9 cellular contexts compared by ENCODE assay signal in genomic region chr9:128093016-128093415, GRCh38. TPM values are rescaled to one million over a fixed set of nuclear protein-coding genes. Genes with fewer than 3 reads are reported as not detected.
DNase-seq lines count a peak whose midpoint lies in the region; ATAC-seq and TF ChIP-seq lines count a peak whose summit lies in the region.
"Had no signal": no experiment of that assay in that cellular context is flagged by ENCODE, and none has a peak within 500 bp of the region (broad histone marks: within the 10 kb centered on the region; RNA-seq: fewer than 3 reads in every experiment).

No MANE protein-coding gene starts in this region.

- peaks cover 56% of the 10 kb centered on the region for H3K4me1 Mint-ChIP-seq in T-helper 2 cell treated with Interferon-gamma antibody and Interleukin-4, amounts not matched to agents 5 μg/mL and 100 μg/mL, for 36 hours (ENCODE audit: low read depth)

- H3K36me3 Mint-ChIP-seq in T-helper 2 cell treated with Interferon-gamma antibody and Interleukin-4, amounts not matched to agents 5 μg/mL and 100 μg/mL, for 36 hours (ENCODE audit: low read depth), result peaks cover 13% of the 10 kb centered on the region

- H3K4me3 Mint-ChIP-seq in T-helper 2 cell treated with Interferon-gamma antibody and Interleukin-4, amounts not matched to agents 5 μg/mL and 100 μg/mL, for 36 hours, result peak overlapping the region; percentile 27

- intact Hi-C loops in right lobe of liver (cut with DNase I) (no loop called here), sciatic nerve (cut with DNase I) (no loop called here)

- peak overlapping the region in 2 of 3 donors; percentile 57 to 61 for H3K27ac ChIP-seq in right lobe of liver

- H3K27me3 ChIP-seq in adipocyte (replicated peaks; ENCODE audit: control insufficient read depth, insufficient read depth, low read length) (no peaks in the 10 kb centered on the region), right lobe of liver (no peaks in the 10 kb centered on the region)

- H3K4me1 ChIP-seq in adipocyte (ENCODE audit: control insufficient read depth, insufficient read depth, low read length), result peaks cover 48% of the 10 kb centered on the region
- H3K4me1 ChIP-seq in right lobe of liver, result peaks cover 0 to 43% (median 15%) of the 10 kb centered on the region in 4 donors

- peak overlapping the region; percentile 76 for H3K4me3 ChIP-seq in adipocyte (ENCODE audit: low read length)
- no peak overlapping the region for H3K4me3 ChIP-seq in right lobe of liver

- TF ChIP-seq CTCF in right lobe of liver (IDR thresholded peaks at IDR 0.05), result no peak

- no peaks in the 10 kb centered on the region for H3K9me3 ChIP-seq in adipocyte (ENCODE audit: control insufficient read depth, low read length)
- no peaks in the 10 kb centered on the region for H3K9me3 ChIP-seq in right lobe of liver

- H3K27ac Mint-ChIP-seq in T-helper 2 cell treated with Interferon-gamma antibody and Interleukin-4, amounts not matched to agents 5 μg/mL and 100 μg/mL, for 36 hours, result peak overlapping the region; percentile 85

- H3K36me3 ChIP-seq in adipocyte (ENCODE audit: control insufficient read depth, insufficient read depth, low read length, severe bottlenecking) (no peaks in the 10 kb centered on the region), right lobe of liver (no peaks in the 10 kb centered on the region)

- H3K9ac ChIP-seq in adipocyte (ENCODE audit: low read length), result peak overlapping the region; percentile 74

- no peaks in the 10 kb centered on the region for H3K9me3 Mint-ChIP-seq in T-helper 2 cell treated with Interferon-gamma antibody and Interleukin-4, amounts not matched to agents 5 μg/mL and 100 μg/mL, for 36 hours

- TF ChIP-seq POLR2A in right lobe of liver (IDR thresholded peaks at IDR 0.05), result no peak

- no peak for ATAC-seq in right lobe of liver
- ATAC-seq in sciatic nerve, result no peak

- 62% methylated on average over 4 of the region's 4 CpGs for WGBS in right lobe of liver (ENCODE audit: insufficient coverage, low coverage, low lambda C conversion rate, missing lambda C conversion rate)

- DNase-seq in T-helper 2 cell treated with Interferon-gamma antibody and Interleukin-4, amounts not matched to agents 5 μg/mL and 100 μg/mL, for 36 hours (ENCODE audit: low spot score), result no peak
- DNase-seq in T-helper 2 cell, result no peak
- no peak for DNase-seq in adipocyte (ENCODE audit: low read depth)
- no peak for DNase-seq in right lobe of liver
- peak; percentile 20 for DNase-seq in superior temporal gyrus (ENCODE audit: extremely low spot score)
- no peak for DNase-seq in sciatic nerve (ENCODE audit: low spot score)
- no peak for DNase-seq in foreskin melanocyte
- DNase-seq in NCI-H510A (lab: John Stamatoyannopoulos, UW), result no peak
- DNase-seq: NCI-H345 had no signal

- no peaks in the 10 kb centered on the region for H3K27me3 Mint-ChIP-seq in T-helper 2 cell treated with Interferon-gamma antibody and Interleukin-4, amounts not matched to agents 5 μg/mL and 100 μg/mL, for 36 hours (ENCODE audit: low read depth)

RNA-seq across cellular contexts. Expression of gene SLC25A25, which starts 25.0 kb away (rescaled TPM):
- total RNA-seq in right lobe of liver, result 10 to 100 TPM; 21.2 to 81.5 (median 53.3) TPM
- 21.0 TPM for total RNA-seq in sciatic nerve

RNA-seq across cellular contexts. Expression of gene NAIF1, which starts 25.9 kb away (rescaled TPM):
- total RNA-seq in right lobe of liver (1 to 10 TPM; 3.9 to 6.8 (median 5.7) TPM), sciatic nerve (7.8 TPM)

RNA-seq across cellular contexts. Expression of gene PTGES2, which starts 34.5 kb away (rescaled TPM):
- total RNA-seq in right lobe of liver (10 to 100 TPM; 27.2 to 67.2 (median 30.5) TPM), sciatic nerve (33.8 TPM)

RNA-seq across cellular contexts. Expression of gene LCN2, which starts 56.2 kb away (rescaled TPM):
- total RNA-seq in right lobe of liver (10 to 100 TPM in 4 of 6 experiments, 1 to 10 TPM in 2; 2.7 to 81.8 (median 18.1) TPM), sciatic nerve (6.0 TPM)
